In the genomic region with DNA sequence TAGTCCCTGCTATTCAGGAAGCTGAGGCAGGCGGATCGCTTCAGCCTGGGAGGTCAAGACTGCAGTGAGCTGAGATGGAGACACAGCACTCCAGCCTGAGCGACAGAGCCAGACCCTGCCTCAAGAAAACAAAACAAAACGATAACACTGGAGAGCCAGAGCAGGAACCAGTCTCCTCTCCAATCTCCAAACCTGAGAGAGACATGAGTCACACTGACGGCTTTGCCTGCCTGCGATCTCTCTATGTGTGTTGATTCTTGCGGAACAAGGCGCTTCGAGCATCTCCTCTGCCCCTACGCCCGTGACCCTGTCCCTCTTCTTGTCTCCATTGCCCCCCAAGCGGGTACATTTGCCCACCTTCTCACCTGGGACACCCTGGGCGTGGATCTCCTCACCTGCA, we compare ENCODE assay signal across 25 cellular contexts. TPM values are rescaled to one million over a fixed set of nuclear protein-coding genes. Genes with fewer than 3 reads are reported as not detected.
DNase-seq lines count a peak whose midpoint lies in the region; ATAC-seq, FAIRE-seq and TF ChIP-seq lines count a peak whose summit lies in the region.
"Had no signal": no experiment of that assay in that cellular context is flagged by ENCODE, and none has a peak within 500 bp of the region (broad histone marks: within the 10 kb centered on the region; RNA-seq: fewer than 3 reads in every experiment).

No MANE protein-coding gene starts in this region.

- H3K4me3 ChIP-seq in Caco-2 (ENCODE audit: low read depth, low read length) (no peak overlapping the region), GM23338 (no peak overlapping the region), bronchial epithelial cell (ENCODE audit: low read depth, low read length) (no peak overlapping the region), neuronal stem cell (ENCODE audit: low read length in 2 of 2) (no peak overlapping the region), hepatocyte (no peak overlapping the region)
- H3K4me3 ChIP-seq: GM23248 had no signal

- no peak overlapping the region for H3K27ac ChIP-seq in GM23338 (ENCODE audit: low read depth)
- no peak overlapping the region for H3K27ac ChIP-seq in neuronal stem cell (replicated peaks; ENCODE audit: low read length)
- no peak overlapping the region for H3K27ac ChIP-seq in hepatocyte
- H3K27ac ChIP-seq: 22Rv1; BLaER1 treated with 17β-estradiol and CSF1 and Interleukin-3, amounts not matched to agents 10 nM and 100 nM; GM23248 had no signal

- H3K9me2 ChIP-seq in GM23338 (ENCODE audit: insufficient read depth) (no peaks in the 10 kb centered on the region), hepatocyte (replicated peaks; ENCODE audit: insufficient read depth) (no peaks in the 10 kb centered on the region)

- peak overlapping the region; percentile 2 for H3K18ac ChIP-seq in neuronal stem cell (ENCODE audit: low read length)

- H3K4me3 Mint-ChIP-seq in Caco-2 (ENCODE audit: unreplicated experiment) = no peak overlapping the region
- no peak overlapping the region for H3K4me3 Mint-ChIP-seq in GM23338
- H3K4me3 Mint-ChIP-seq: CD14-positive monocyte; CD4-positive, alpha-beta T cell; CD8-positive, alpha-beta memory T cell had no signal

- no peaks in the 10 kb centered on the region for H3K27me3 ChIP-seq in Caco-2 (replicated peaks; ENCODE audit: control insufficient read depth, insufficient read depth, low read length)
- H3K27me3 ChIP-seq in GM23338 (ENCODE audit: insufficient read depth) = no peaks in the 10 kb centered on the region
- H3K27me3 ChIP-seq in bronchial epithelial cell (ENCODE audit: control insufficient read depth, insufficient read depth, low read length) = no peaks in the 10 kb centered on the region
- H3K27me3 ChIP-seq in neuronal stem cell (ENCODE audit: control insufficient read depth in 3 of 3, insufficient read depth in 3 of 3, low read depth in 1 of 3, low read length in 3 of 3) = no peaks in the 10 kb centered on the region
- no peaks in the 10 kb centered on the region for H3K27me3 ChIP-seq in hepatocyte
- H3K27me3 ChIP-seq: BE2C; BLaER1 treated with 17β-estradiol and CSF1 and Interleukin-3, amounts not matched to agents 10 nM and 100 nM had no signal

- no peak overlapping the region for H4K8ac ChIP-seq in neuronal stem cell (ENCODE audit: low read depth, low read length)

- H3K9me3 Mint-ChIP-seq in Caco-2 (ENCODE audit: unreplicated experiment) (peaks cover 23% of the 10 kb centered on the region), GM23338 (peaks cover 50% of the 10 kb centered on the region)

- H3K4me2 ChIP-seq in GM23338 (no peak overlapping the region), neuronal stem cell (ENCODE audit: insufficient read depth, low read length, poor library complexity, severe bottlenecking) (no peak overlapping the region), hepatocyte (no peak overlapping the region)
- H3K4me2 ChIP-seq: BLaER1 treated with 17β-estradiol and CSF1 and Interleukin-3, amounts not matched to agents 10 nM and 100 nM had no signal

- no peaks in the 10 kb centered on the region for H3K36me3 ChIP-seq in Caco-2 (ENCODE audit: control insufficient read depth, insufficient read depth, low read length)
- no peaks in the 10 kb centered on the region for H3K36me3 ChIP-seq in GM23338 (ENCODE audit: insufficient read depth)
- no peaks in the 10 kb centered on the region for H3K36me3 ChIP-seq in bronchial epithelial cell (ENCODE audit: control insufficient read depth, insufficient read depth, low read length)
- no peaks in the 10 kb centered on the region for H3K36me3 ChIP-seq in neuronal stem cell (replicated peaks in 1 of 2; ENCODE audit: control insufficient read depth in 2 of 2, insufficient read depth in 2 of 2, low read length in 2 of 2)
- no peaks in the 10 kb centered on the region for H3K36me3 ChIP-seq in hepatocyte (replicated peaks; ENCODE audit: insufficient read depth, low read depth)
- H3K36me3 ChIP-seq: BE2C; BLaER1 treated with 17β-estradiol and CSF1 and Interleukin-3, amounts not matched to agents 10 nM and 100 nM had no signal

- BruUV-seq in Caco-2 (replicated peaks; lab: Mats Ljungman, UMichigan) = no TSS peak

- H3K4ac ChIP-seq in neuronal stem cell (ENCODE audit: low read length) = no peak overlapping the region

- no peak overlapping the region for H2BK120ac ChIP-seq in neuronal stem cell (ENCODE audit: low read depth, low read length)

- H3K79me1 ChIP-seq in neuronal stem cell (ENCODE audit: low read depth, low read length) = no peaks in the 10 kb centered on the region

- no peak overlapping the region for H2BK12ac ChIP-seq in neuronal stem cell (ENCODE audit: low read length)

- no peak overlapping the region for H2BK15ac ChIP-seq in neuronal stem cell (ENCODE audit: low read length)

- no peak overlapping the region for H3K9ac ChIP-seq in neuronal stem cell (ENCODE audit: low read depth, low read length, poor library complexity)
- H3K9ac ChIP-seq: BLaER1 treated with 17β-estradiol and CSF1 and Interleukin-3, amounts not matched to agents 10 nM and 100 nM; GM23248 had no signal

- FAIRE-seq in bronchial epithelial cell (lab: Jason Lieb, UNC) = peak; percentile 13
- FAIRE-seq: A204.1, G401.6, GM12892, H54 had no signal

- H3K4me1 Mint-ChIP-seq in Caco-2 (ENCODE audit: low read depth, unreplicated experiment) (peaks cover 18% of the 10 kb centered on the region), GM23338 (peaks cover 22% of the 10 kb centered on the region)
- H3K4me1 Mint-ChIP-seq: CD14-positive monocyte; CD8-positive, alpha-beta memory T cell had no signal

- H3K23ac ChIP-seq in neuronal stem cell (ENCODE audit: low read depth, low read length, poor library complexity) = no peak overlapping the region

- H3K9me3 ChIP-seq in Caco-2 (peaks cover 23% of the 10 kb centered on the region), neuronal stem cell (replicated peaks in 1 of 2; ENCODE audit: control insufficient read depth in 2 of 2, insufficient read depth in 1 of 2, low read depth in 1 of 2, low read length in 2 of 2) (peaks cover 5 to 6% of the 10 kb centered on the region in 2 donors), hepatocyte (ENCODE audit: low read depth) (no peaks in the 10 kb centered on the region)
- H3K9me3 ChIP-seq: BE2C had no signal

- no peak overlapping the region for H3K14ac ChIP-seq in neuronal stem cell (ENCODE audit: low read length)

- peaks cover 10% of the 10 kb centered on the region for H3F3A ChIP-seq in GM23338 (replicated peaks; ENCODE audit: low read depth)

- no peaks in the 10 kb centered on the region for H4K20me1 ChIP-seq in GM23338 (replicated peaks; ENCODE audit: insufficient read depth)
- H4K20me1 ChIP-seq in hepatocyte (ENCODE audit: insufficient read depth, poor library complexity, severe bottlenecking) = no peaks in the 10 kb centered on the region
- H4K20me1 ChIP-seq: BLaER1 treated with 17β-estradiol and CSF1 and Interleukin-3, amounts not matched to agents 10 nM and 100 nM had no signal

- ATAC-seq in GM23338 (no peak), HG02623 (IDR thresholded peaks at IDR 0.05; ENCODE audit: unreplicated experiment) (no peak), HG02973 (IDR thresholded peaks at IDR 0.05; ENCODE audit: unreplicated experiment) (no peak)
- ATAC-seq: HCT116 had no signal

- TF ChIP-seq CTCF in Caco-2 (IDR thresholded peaks at IDR 0.05; ENCODE audit: insufficient read depth in 1 of 2, low read depth in 1 of 2, low read length in 1 of 2, severe bottlenecking in 1 of 2, unreplicated experiment in 1 of 2) (no peak), GM23338 (conservative IDR thresholded peaks at IDR 0.05; ENCODE audit: low read depth in 2 of 2) (no peak), bronchial epithelial cell (IDR thresholded peaks at IDR 0.05; ENCODE audit: insufficient read depth, low read length, severe bottlenecking) (no peak), hepatocyte (IDR thresholded peaks at IDR 0.05; ENCODE audit: poor library complexity) (no peak)

- H3K27me3 Mint-ChIP-seq in Caco-2 (ENCODE audit: insufficient read depth, unreplicated experiment) (no peaks in the 10 kb centered on the region), GM23338 (ENCODE audit: insufficient read depth, low read depth, poor library complexity) (peaks cover 14% of the 10 kb centered on the region)
- H3K27me3 Mint-ChIP-seq: CD4-positive, alpha-beta T cell had no signal

- no peak overlapping the region for H2AK5ac ChIP-seq in neuronal stem cell (ENCODE audit: low read depth, low read length)

- H3K4me1 ChIP-seq in Caco-2 = peaks cover 17% of the 10 kb centered on the region
- peaks cover 13% of the 10 kb centered on the region for H3K4me1 ChIP-seq in GM23338 (ENCODE audit: insufficient read depth)
- peaks cover 0 to 4% of the 10 kb centered on the region in 2 donors for H3K4me1 ChIP-seq in neuronal stem cell (ENCODE audit: control insufficient read depth in 2 of 2, insufficient read depth in 1 of 2, low read depth in 1 of 2, low read length in 2 of 2)
- no peaks in the 10 kb centered on the region for H3K4me1 ChIP-seq in hepatocyte (ENCODE audit: insufficient read depth)
- H3K4me1 ChIP-seq: BE2C; BLaER1 treated with 17β-estradiol and CSF1 and Interleukin-3, amounts not matched to agents 10 nM and 100 nM had no signal

- POLR2A ChIA-PET in Caco-2 (lab: Charles Lee) = no interaction called here

- H3K27ac Mint-ChIP-seq in Caco-2 (ENCODE audit: unreplicated experiment) (peak overlapping the region; percentile 64), GM23338 (no peak overlapping the region)
- H3K27ac Mint-ChIP-seq: CD14-positive monocyte; CD4-positive, alpha-beta T cell; CD8-positive, alpha-beta memory T cell had no signal

- H2AFZ ChIP-seq in GM23338 = 0 out of 2 replicates have a peak overlapping the region, but pooled peaks have one; percentile 18
- H2AFZ ChIP-seq in neuronal stem cell (ENCODE audit: low read length) = no peak overlapping the region
- H2AFZ ChIP-seq in hepatocyte = no peak overlapping the region
- H2AFZ ChIP-seq: GM23248 had no signal

- WGBS in neuronal stem cell (ENCODE audit: extremely low coverage in 2 of 2, insufficient read length in 2 of 2, insufficient replicate concordance in 1 of 2), 2 donors = no CpG with 5 or more reads among the region's 13 CpGs
- WGBS in hepatocyte (ENCODE audit: low lambda C conversion rate, missing lambda C conversion rate) = 90% methylated on average over 13 of the region's 13 CpGs

- CTCF ChIA-PET in Caco-2 (lab: Charles Lee) = no interaction called here

- H3K36me3 Mint-ChIP-seq in Caco-2 (ENCODE audit: insufficient read depth, unreplicated experiment) (peaks cover 9% of the 10 kb centered on the region), GM23338 (ENCODE audit: low read depth) (peaks cover 35% of the 10 kb centered on the region)
- H3K36me3 Mint-ChIP-seq: CD14-positive monocyte; CD8-positive, alpha-beta memory T cell had no signal

- intact Hi-C loops in Caco-2 (cut with micrococcal nuclease; ENCODE audit: unreplicated experiment) = no loop called here

- H4K91ac ChIP-seq in neuronal stem cell (ENCODE audit: low read depth, low read length, poor library complexity) = no peak overlapping the region

- DNase-seq in Caco-2 (no peak), GM23338 (ENCODE audit: low spot score) (no peak), bronchial epithelial cell (ENCODE audit: low read depth) (no peak), neuronal stem cell (ENCODE audit: low spot score) (no peak), hepatocyte (ENCODE audit: low spot score) (no peak), NCI-H1417 treated with DMSO at 0.1 percent for 48 hours (lab: John Stamatoyannopoulos, UW) (no peak)
- DNase-seq: AML-193; BE2C; Calu3; CD4-positive, alpha-beta T cell; CD8-positive, alpha-beta memory T cell; DMS53; DMS79 treated with DMSO at 0.1 percent for 48 hours; GM23248 had no signal

- H3K79me2 ChIP-seq in GM23338 (replicated peaks; ENCODE audit: insufficient read depth) (no peaks in the 10 kb centered on the region), hepatocyte (no peaks in the 10 kb centered on the region)

- H2BK5ac ChIP-seq in neuronal stem cell (ENCODE audit: low read length) = no peak overlapping the region

RNA-seq across cellular contexts. Expression of gene DPRX, which starts 15.6 kb away (rescaled TPM):
- total RNA-seq in Caco-2 (2022) (not detected in 2 replicates), bronchial epithelial cell (not detected in 2 replicates), hepatocyte (not detected in 2 replicates)
- total RNA-seq in GM23338 (2014; rRNA removed; shearing (Covaris generic)) = not detected in 2 replicates
- polyA plus RNA-seq in GM23338 (2016; fragmentation: Nextera tagmentation; extraction: Ambion mirVana) (not detected in 2 replicates), hepatocyte (not detected in 2 replicates)
- polyA plus RNA-seq in neuronal stem cell (2013, experiment 1 of 2) = not detected
- polyA plus RNA-seq in neuronal stem cell (2013, experiment 2 of 2) = 0.08 TPM
- total RNA-seq: Calu3; CD4-positive, alpha-beta T cell; CD8-positive, alpha-beta memory T cell; Daoy; GM23248 had no signal
- polyA plus RNA-seq: CD14-positive monocyte; CD8-positive, alpha-beta memory T cell; GM23248 had no signal
